Comparison of ENCODE assay signal across 13 cellular contexts in the genomic region with DNA sequence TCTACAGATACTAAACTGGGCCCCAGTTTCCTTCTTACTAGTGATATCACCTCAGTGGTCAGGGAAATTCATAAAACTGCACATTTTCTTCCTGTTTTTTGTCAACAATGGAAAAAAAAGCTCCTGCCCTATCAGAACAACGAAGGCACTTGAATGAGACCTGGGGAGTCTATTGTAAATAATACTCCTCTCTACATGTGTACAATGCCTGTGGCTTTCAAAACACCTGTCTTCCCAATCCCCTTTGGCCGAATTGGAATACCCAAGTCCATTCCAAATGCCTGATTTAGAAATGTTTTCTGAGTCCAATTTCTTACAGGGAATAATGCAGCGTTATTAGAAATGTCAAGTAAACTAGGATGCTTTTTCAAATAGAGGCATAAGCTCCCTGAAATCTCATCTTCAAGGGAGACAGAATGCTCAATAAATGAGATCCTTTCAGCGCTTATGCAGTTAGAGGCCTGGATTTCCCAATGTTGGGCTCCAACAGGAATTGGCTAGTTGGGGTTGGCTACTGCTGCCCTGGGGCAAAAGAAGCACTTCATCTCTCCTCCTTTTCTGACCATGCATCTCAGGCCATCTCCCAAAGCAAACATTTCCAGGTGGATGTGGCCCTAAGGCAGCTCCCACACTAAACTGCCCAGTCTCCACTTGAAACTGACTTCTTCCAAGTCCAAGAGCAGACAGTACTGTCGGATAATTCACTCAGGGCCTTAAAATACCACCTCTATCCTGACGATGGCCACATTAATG.
A peak's percentile ranks its signal among the peaks of the same experiment; 100 is the strongest.
DNase-seq lines count a peak whose midpoint lies in the region; ATAC-seq and TF ChIP-seq lines count a peak whose summit lies in the region.
"Had no signal": no experiment of that assay in that cellular context is flagged by ENCODE, and none has a peak within 500 bp of the region (broad histone marks: within the 10 kb centered on the region; RNA-seq: fewer than 3 reads in every experiment).

No MANE protein-coding gene starts in this region.

- ATAC-seq in activated T-cell treated with anti-CD3 and anti-CD28 coated beads, Interleukin-2, amount 50 U/mL, for 4 hours, result no peak

- H3K4me1 ChIP-seq in spleen (peaks cover 32 to 91% (median 62%) of the 10 kb centered on the region in 6 donors), ovary (ENCODE audit: insufficient read depth) (peaks cover 2% of the 10 kb centered on the region)
- H3K4me1 ChIP-seq: SJSA1 had no signal

- TF ChIP-seq CTCF in spleen (IDR thresholded peaks at IDR 0.05 in 8 of 11, conservative IDR thresholded peaks at IDR 0.05 in 3 of 11), result no peak
- no peak for TF ChIP-seq CTCF in ovary (IDR thresholded peaks at IDR 0.05)

- no peaks in the 10 kb centered on the region for H3K27me3 Mint-ChIP-seq in activated T-cell treated with anti-CD3 and anti-CD28 coated beads, Interleukin-2, amount 50 U/mL, for 4 hours (ENCODE audit: low read depth)
- H3K27me3 Mint-ChIP-seq in activated T-helper 2 cell treated with anti-CD3 and anti-CD28 coated beads, Interferon-gamma antibody, Interleukin-2, Interleukin-4, amounts not matched to agents 10 μg/mL and 5 μg/mL and 100 μg/mL, durations not matched to agents 14 hours and 24 hours and 36 hours (ENCODE audit: low read depth), result no peaks in the 10 kb centered on the region

- no peak overlapping the region for H3K4me3 ChIP-seq in spleen
- no peak overlapping the region for H3K4me3 ChIP-seq in ovary
- H3K4me3 ChIP-seq: esophagus squamous epithelium, SJSA1 had no signal

- H3K4me3 Mint-ChIP-seq in activated T-cell treated with anti-CD3 and anti-CD28 coated beads, Interleukin-2, amount 50 U/mL, for 4 hours, result peak overlapping the region; percentile 75
- H3K4me3 Mint-ChIP-seq in activated T-helper 2 cell treated with anti-CD3 and anti-CD28 coated beads, Interferon-gamma antibody, Interleukin-2, Interleukin-4, amounts not matched to agents 10 μg/mL and 5 μg/mL and 100 μg/mL, durations not matched to agents 14 hours and 24 hours and 36 hours (ENCODE audit: low read depth), result peak overlapping the region; percentile 38
- H3K4me3 Mint-ChIP-seq: H9 had no signal

- no peak for TF ChIP-seq EP300 in ovary (IDR thresholded peaks at IDR 0.05)

- TF ChIP-seq POLR2A in spleen (IDR thresholded peaks at IDR 0.05) (no peak), ovary (IDR thresholded peaks at IDR 0.05) (no peak)

- H3K27ac Mint-ChIP-seq in activated T-helper 2 cell treated with anti-CD3 and anti-CD28 coated beads, Interferon-gamma antibody, Interleukin-2, Interleukin-4, amounts not matched to agents 10 μg/mL and 5 μg/mL and 100 μg/mL, durations not matched to agents 14 hours and 24 hours and 36 hours, result peak overlapping the region; percentile 95
- H3K27ac Mint-ChIP-seq: H9 had no signal

- intact Hi-C loops in activated T-helper 2 cell treated with anti-CD3 and anti-CD28 coated beads, Interferon-gamma antibody, Interleukin-2, Interleukin-4, amounts not matched to agents 10 μg/mL and 5 μg/mL and 100 μg/mL, durations not matched to agents 14 hours and 24 hours and 36 hours (cut with micrococcal nuclease), result loop anchor here (2.0 kb wide), 1 partner anchor 337 kb away; no protein-coding TSS in a partner anchor
- intact Hi-C loops in spleen (cut with DNase I; ENCODE audit: low total_unique reads), result no loop called here
- intact Hi-C loops in ovary (cut with DNase I), result loop anchor here in 1 of 4 donors (10.0 kb wide), 1 partner anchor 1215 kb away; no protein-coding TSS in a partner anchor

- 81 to 88% (median 85%) methylated on average over 6 of the region's 6 CpGs for WGBS in spleen, 5 donors
- WGBS in ovary, 3 donors, result 70 to 81% (median 76%) methylated on average over 6 of the region's 6 CpGs

- peaks cover 67% of the 10 kb centered on the region for H3K4me1 Mint-ChIP-seq in activated T-cell treated with anti-CD3 and anti-CD28 coated beads, Interleukin-2, amount 50 U/mL, for 4 hours (ENCODE audit: low read depth)
- peaks cover 75% of the 10 kb centered on the region for H3K4me1 Mint-ChIP-seq in activated T-helper 2 cell treated with anti-CD3 and anti-CD28 coated beads, Interferon-gamma antibody, Interleukin-2, Interleukin-4, amounts not matched to agents 10 μg/mL and 5 μg/mL and 100 μg/mL, durations not matched to agents 14 hours and 24 hours and 36 hours (ENCODE audit: low read depth)

- no peaks in the 10 kb centered on the region for H3K27me3 ChIP-seq in spleen (replicated peaks in 1 of 7)
- no peaks in the 10 kb centered on the region for H3K27me3 ChIP-seq in ovary
- H3K27me3 ChIP-seq: esophagus squamous epithelium, SJSA1 had no signal

- H3K9me3 ChIP-seq in spleen (no peaks in the 10 kb centered on the region), ovary (no peaks in the 10 kb centered on the region)
- H3K9me3 ChIP-seq: esophagus squamous epithelium, SJSA1 had no signal

- H3K36me3 ChIP-seq in spleen, result peaks cover 0 to 27% (median 4%) of the 10 kb centered on the region in 6 donors
- no peaks in the 10 kb centered on the region for H3K36me3 ChIP-seq in ovary
- H3K36me3 ChIP-seq: esophagus squamous epithelium, SJSA1 had no signal

- H3K36me3 Mint-ChIP-seq in activated T-cell treated with anti-CD3 and anti-CD28 coated beads, Interleukin-2, amount 50 U/mL, for 4 hours (ENCODE audit: insufficient read depth), result peaks cover 37% of the 10 kb centered on the region
- H3K36me3 Mint-ChIP-seq in activated T-helper 2 cell treated with anti-CD3 and anti-CD28 coated beads, Interferon-gamma antibody, Interleukin-2, Interleukin-4, amounts not matched to agents 10 μg/mL and 5 μg/mL and 100 μg/mL, durations not matched to agents 14 hours and 24 hours and 36 hours (ENCODE audit: low read depth), result peaks cover 85% of the 10 kb centered on the region

- no peaks in the 10 kb centered on the region for H3K9me3 Mint-ChIP-seq in activated T-cell treated with anti-CD3 and anti-CD28 coated beads, Interleukin-2, amount 50 U/mL, for 4 hours
- no peaks in the 10 kb centered on the region for H3K9me3 Mint-ChIP-seq in activated T-helper 2 cell treated with anti-CD3 and anti-CD28 coated beads, Interferon-gamma antibody, Interleukin-2, Interleukin-4, amounts not matched to agents 10 μg/mL and 5 μg/mL and 100 μg/mL, durations not matched to agents 14 hours and 24 hours and 36 hours
- H3K9me3 Mint-ChIP-seq: H9 had no signal

- DNase-seq in activated T-cell treated with anti-CD3 and anti-CD28 coated beads, Interleukin-2, amount 50 U/mL, for 4 hours, result no peak
- no peak for DNase-seq in activated T-cell treated with anti-CD3 and anti-CD28 coated beads, Interleukin-2, amount 50 U/mL, for 48 hours
- DNase-seq in NCI-H2029 (lab: John Stamatoyannopoulos, UW) (peak; percentile 20), spleen (no peak), ovary (no peak), HUDEP-2 (lab: John Stamatoyannopoulos, UW; ENCODE audit: unreplicated experiment in 76 of 76) (no peak), NCI-H2171 (lab: John Stamatoyannopoulos, UW) (no peak)
- DNase-seq in activated T-helper 2 cell treated with anti-CD3 and anti-CD28 coated beads, Interferon-gamma antibody, Interleukin-2, Interleukin-4, amounts not matched to agents 10 μg/mL and 5 μg/mL and 100 μg/mL, durations not matched to agents 14 hours and 24 hours and 36 hours (ENCODE audit: low spot score), result no peak
- DNase-seq: esophagus squamous epithelium, H9, occipital lobe had no signal

- peak overlapping the region; percentile 77 to 94 (median 84) for H3K27ac ChIP-seq in spleen
- no peak overlapping the region for H3K27ac ChIP-seq in ovary
- H3K27ac ChIP-seq: HL-60, SJSA1 had no signal

Comparison
In these comparisons a context has a peak if more than half of its experiments do, and no peak if none do; other contexts are left out.
1. H3K27ac ChIP-seq: peak in spleen (8 of 8); none in ovary (0 of 2).